1 cellular context compared by ENCODE assay signal in genomic region chr11:21554284-21554683, GRCh38.
TF ChIP-seq lines count a peak whose summit lies in the region.

No MANE protein-coding gene starts in this region.

TF ChIP-seq in SK-N-SH treated with all-trans-retinoic acid at 6 μM for 48 hours, 23 proteins besides CTCF, POLR2A, EP300 and RAD21 (continued from another document):
- TF ChIP-seq CSRNP3 (CRISPR knock-in tag; IDR thresholded peaks at IDR 0.05) (no peak), ZNF565 (CRISPR knock-in tag; conservative IDR thresholded peaks at IDR 0.05; ENCODE audit: low read depth) (no peak)
